Comparison of ENCODE assay signal across 1 cellular context in the genomic region with DNA sequence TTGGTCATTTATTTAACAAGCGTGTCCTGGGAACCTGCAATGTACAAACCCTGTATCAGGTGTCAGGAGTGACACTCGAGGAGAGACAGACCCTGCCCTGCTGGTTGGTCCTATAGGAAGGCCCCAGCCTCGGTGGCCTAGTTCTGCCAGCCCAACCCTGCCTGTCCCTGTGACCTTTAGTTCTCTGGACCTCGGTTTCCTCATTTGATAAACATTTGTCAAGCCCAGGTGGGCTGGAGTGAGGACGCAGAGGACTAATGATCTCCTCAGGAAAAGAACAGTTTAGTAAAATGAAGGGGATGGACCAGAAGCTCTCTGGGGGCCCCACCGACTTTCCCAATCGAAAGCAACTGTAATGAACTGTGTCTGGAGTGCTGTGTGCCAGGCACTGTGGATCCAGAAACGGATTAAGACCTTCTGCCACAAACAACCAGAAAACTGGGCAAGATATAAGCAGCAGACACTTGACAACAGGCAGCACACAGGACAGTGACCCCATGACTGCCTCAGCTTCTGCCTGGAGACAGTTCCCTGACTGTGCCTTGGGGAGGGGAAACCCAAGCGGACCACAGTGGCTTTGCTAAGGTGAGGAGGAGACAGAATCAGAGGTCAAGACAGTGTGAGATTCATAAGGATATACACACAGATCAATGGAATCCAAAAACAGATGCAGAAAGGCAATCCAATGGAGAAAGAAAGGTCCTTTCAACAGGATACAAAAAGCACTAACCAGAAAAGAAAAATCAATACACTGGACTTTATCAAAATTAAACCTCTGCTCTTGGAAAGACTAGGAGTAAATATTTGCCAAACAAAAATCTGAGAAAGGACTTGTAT.
TF ChIP-seq lines count a peak whose summit lies in the region.

No MANE protein-coding gene starts in this region.

TF ChIP-seq in HepG2, 621 proteins besides CTCF, POLR2A, EP300 and RAD21 (continued from another document and continues in another):
- TF ChIP-seq, protein P1, sequence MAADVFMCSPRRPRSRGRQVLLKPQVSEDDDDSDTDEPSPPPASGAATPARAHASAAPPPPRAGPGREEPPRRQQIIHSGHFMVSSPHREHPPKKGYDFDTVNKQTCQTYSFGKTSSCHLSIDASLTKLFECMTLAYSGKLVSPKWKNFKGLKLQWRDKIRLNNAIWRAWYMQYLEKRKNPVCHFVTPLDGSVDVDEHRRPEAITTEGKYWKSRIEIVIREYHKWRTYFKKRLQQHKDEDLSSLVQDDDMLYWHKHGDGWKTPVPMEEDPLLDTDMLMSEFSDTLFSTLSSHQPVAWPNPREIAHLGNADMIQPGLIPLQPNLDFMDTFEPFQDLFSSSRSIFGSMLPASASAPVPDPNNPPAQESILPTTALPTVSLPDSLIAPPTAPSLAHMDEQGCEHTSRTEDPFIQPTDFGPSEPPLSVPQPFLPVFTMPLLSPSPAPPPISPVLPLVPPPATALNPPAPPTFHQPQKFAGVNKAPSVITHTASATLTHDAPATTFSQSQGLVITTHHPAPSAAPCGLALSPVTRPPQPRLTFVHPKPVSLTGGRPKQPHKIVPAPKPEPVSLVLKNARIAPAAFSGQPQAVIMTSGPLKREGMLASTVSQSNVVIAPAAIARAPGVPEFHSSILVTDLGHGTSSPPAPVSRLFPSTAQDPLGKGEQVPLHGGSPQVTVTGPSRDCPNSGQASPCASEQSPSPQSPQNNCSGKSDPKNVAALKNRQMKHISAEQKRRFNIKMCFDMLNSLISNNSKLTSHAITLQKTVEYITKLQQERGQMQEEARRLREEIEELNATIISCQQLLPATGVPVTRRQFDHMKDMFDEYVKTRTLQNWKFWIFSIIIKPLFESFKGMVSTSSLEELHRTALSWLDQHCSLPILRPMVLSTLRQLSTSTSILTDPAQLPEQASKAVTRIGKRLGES (CRISPR knock-in tag; IDR thresholded peaks at IDR 0.05; ENCODE audit: borderline replicate concordance), result peak; percentile 23; the same call in 1 of the 2 replicates
- TF ChIP-seq ZNF501 (CRISPR knock-in tag; IDR thresholded peaks at IDR 0.05) (peak; percentile 47; the same call in 1 of the 2 replicates), ZNF564 (CRISPR knock-in tag; IDR thresholded peaks at IDR 0.05) (peak; percentile 62; the same call in 1 of the 2 replicates), ZNF24 (IDR thresholded peaks at IDR 0.05) (no peak), NCOA2 (CRISPR knock-in tag; IDR thresholded peaks at IDR 0.05) (peak; percentile 60; the same call in 1 of the 2 replicates), LCORL (IDR thresholded peaks at IDR 0.05) (no peak), LCORL (CRISPR knock-in tag; IDR thresholded peaks at IDR 0.05) (peak; percentile 65), FOXP1 (IDR thresholded peaks at IDR 0.05) (no peak), FOXP1 (CRISPR knock-in tag; IDR thresholded peaks at IDR 0.05) (peak; percentile 9; the same call in 1 of the 2 replicates), TBX3 (IDR thresholded peaks at IDR 0.05; ENCODE audit: borderline replicate concordance) (peak; percentile 39; the same call in 1 of the 2 replicates), TCF12 (IDR thresholded peaks at IDR 0.05) (no peak), TCF12 (CRISPR knock-in tag; IDR thresholded peaks at IDR 0.05) (0 out of 2 replicates have a peak, but pooled peaks have one; percentile 35), PHF20 (CRISPR knock-in tag; IDR thresholded peaks at IDR 0.05) (peak; percentile 7; the same call in 1 of the 2 replicates), FOXC1 (CRISPR knock-in tag; IDR thresholded peaks at IDR 0.05; ENCODE audit: borderline replicate concordance) (peak; percentile 73; the same call in 1 of the 2 replicates), SIN3A (IDR thresholded peaks at IDR 0.05; ENCODE audit: borderline replicate concordance, low read depth, low read length) (peak; percentile 19; the same call in 1 of the 2 replicates), ARNTL (CRISPR knock-in tag; IDR thresholded peaks at IDR 0.05) (peak; percentile 65; the same call in 1 of the 2 replicates), KLF16 (CRISPR knock-in tag; IDR thresholded peaks at IDR 0.05) (0 out of 4 replicates have a peak, but pooled peaks of 1 of the 2 experiments have one; percentile 7)
- TF ChIP-seq, protein P2, sequence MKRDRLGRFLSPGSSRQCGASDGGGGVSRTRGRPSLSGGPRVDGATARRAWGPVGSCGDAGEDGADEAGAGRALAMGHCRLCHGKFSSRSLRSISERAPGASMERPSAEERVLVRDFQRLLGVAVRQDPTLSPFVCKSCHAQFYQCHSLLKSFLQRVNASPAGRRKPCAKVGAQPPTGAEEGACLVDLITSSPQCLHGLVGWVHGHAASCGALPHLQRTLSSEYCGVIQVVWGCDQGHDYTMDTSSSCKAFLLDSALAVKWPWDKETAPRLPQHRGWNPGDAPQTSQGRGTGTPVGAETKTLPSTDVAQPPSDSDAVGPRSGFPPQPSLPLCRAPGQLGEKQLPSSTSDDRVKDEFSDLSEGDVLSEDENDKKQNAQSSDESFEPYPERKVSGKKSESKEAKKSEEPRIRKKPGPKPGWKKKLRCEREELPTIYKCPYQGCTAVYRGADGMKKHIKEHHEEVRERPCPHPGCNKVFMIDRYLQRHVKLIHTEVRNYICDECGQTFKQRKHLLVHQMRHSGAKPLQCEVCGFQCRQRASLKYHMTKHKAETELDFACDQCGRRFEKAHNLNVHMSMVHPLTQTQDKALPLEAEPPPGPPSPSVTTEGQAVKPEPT (CRISPR knock-in tag; IDR thresholded peaks at IDR 0.05; ENCODE audit: low read depth), result 0 out of 2 replicates have a peak, but pooled peaks have one; percentile 59
- TF ChIP-seq, protein P3, sequence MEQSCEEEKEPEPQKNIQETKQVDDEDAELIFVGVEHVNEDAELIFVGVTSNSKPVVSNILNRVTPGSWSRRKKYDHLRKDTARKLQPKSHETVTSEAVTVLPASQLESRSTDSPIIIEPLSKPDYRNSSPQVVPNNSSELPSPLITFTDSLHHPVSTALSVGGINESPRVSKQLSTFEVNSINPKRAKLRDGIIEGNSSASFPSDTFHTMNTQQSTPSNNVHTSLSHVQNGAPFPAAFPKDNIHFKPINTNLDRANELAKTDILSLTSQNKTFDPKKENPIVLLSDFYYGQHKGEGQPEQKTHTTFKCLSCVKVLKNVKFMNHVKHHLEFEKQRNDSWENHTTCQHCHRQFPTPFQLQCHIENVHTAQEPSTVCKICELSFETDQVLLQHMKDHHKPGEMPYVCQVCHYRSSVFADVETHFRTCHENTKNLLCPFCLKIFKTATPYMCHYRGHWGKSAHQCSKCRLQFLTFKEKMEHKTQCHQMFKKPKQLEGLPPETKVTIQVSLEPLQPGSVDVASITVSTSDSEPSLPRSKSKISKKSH (CRISPR knock-in tag; IDR thresholded peaks at IDR 0.05; ENCODE audit: borderline replicate concordance), result no peak
- TF ChIP-seq, protein P4, sequence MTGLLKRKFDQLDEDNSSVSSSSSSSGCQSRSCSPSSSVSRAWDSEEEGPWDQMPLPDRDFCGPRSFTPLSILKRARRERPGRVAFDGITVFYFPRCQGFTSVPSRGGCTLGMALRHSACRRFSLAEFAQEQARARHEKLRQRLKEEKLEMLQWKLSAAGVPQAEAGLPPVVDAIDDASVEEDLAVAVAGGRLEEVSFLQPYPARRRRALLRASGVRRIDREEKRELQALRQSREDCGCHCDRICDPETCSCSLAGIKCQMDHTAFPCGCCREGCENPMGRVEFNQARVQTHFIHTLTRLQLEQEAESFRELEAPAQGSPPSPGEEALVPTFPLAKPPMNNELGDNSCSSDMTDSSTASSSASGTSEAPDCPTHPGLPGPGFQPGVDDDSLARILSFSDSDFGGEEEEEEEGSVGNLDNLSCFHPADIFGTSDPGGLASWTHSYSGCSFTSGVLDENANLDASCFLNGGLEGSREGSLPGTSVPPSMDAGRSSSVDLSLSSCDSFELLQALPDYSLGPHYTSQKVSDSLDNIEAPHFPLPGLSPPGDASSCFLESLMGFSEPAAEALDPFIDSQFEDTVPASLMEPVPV (CRISPR knock-in tag; IDR thresholded peaks at IDR 0.05), result no peak
- TF ChIP-seq, protein P5, sequence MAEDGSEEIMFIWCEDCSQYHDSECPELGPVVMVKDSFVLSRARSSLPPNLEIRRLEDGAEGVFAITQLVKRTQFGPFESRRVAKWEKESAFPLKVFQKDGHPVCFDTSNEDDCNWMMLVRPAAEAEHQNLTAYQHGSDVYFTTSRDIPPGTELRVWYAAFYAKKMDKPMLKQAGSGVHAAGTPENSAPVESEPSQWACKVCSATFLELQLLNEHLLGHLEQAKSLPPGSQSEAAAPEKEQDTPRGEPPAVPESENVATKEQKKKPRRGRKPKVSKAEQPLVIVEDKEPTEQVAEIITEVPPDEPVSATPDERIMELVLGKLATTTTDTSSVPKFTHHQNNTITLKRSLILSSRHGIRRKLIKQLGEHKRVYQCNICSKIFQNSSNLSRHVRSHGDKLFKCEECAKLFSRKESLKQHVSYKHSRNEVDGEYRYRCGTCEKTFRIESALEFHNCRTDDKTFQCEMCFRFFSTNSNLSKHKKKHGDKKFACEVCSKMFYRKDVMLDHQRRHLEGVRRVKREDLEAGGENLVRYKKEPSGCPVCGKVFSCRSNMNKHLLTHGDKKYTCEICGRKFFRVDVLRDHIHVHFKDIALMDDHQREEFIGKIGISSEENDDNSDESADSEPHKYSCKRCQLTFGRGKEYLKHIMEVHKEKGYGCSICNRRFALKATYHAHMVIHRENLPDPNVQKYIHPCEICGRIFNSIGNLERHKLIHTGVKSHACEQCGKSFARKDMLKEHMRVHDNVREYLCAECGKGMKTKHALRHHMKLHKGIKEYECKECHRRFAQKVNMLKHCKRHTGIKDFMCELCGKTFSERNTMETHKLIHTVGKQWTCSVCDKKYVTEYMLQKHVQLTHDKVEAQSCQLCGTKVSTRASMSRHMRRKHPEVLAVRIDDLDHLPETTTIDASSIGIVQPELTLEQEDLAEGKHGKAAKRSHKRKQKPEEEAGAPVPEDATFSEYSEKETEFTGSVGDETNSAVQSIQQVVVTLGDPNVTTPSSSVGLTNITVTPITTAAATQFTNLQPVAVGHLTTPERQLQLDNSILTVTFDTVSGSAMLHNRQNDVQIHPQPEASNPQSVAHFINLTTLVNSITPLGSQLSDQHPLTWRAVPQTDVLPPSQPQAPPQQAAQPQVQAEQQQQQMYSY (CRISPR knock-in tag; IDR thresholded peaks at IDR 0.05), result no peak
- TF ChIP-seq, protein P6, sequence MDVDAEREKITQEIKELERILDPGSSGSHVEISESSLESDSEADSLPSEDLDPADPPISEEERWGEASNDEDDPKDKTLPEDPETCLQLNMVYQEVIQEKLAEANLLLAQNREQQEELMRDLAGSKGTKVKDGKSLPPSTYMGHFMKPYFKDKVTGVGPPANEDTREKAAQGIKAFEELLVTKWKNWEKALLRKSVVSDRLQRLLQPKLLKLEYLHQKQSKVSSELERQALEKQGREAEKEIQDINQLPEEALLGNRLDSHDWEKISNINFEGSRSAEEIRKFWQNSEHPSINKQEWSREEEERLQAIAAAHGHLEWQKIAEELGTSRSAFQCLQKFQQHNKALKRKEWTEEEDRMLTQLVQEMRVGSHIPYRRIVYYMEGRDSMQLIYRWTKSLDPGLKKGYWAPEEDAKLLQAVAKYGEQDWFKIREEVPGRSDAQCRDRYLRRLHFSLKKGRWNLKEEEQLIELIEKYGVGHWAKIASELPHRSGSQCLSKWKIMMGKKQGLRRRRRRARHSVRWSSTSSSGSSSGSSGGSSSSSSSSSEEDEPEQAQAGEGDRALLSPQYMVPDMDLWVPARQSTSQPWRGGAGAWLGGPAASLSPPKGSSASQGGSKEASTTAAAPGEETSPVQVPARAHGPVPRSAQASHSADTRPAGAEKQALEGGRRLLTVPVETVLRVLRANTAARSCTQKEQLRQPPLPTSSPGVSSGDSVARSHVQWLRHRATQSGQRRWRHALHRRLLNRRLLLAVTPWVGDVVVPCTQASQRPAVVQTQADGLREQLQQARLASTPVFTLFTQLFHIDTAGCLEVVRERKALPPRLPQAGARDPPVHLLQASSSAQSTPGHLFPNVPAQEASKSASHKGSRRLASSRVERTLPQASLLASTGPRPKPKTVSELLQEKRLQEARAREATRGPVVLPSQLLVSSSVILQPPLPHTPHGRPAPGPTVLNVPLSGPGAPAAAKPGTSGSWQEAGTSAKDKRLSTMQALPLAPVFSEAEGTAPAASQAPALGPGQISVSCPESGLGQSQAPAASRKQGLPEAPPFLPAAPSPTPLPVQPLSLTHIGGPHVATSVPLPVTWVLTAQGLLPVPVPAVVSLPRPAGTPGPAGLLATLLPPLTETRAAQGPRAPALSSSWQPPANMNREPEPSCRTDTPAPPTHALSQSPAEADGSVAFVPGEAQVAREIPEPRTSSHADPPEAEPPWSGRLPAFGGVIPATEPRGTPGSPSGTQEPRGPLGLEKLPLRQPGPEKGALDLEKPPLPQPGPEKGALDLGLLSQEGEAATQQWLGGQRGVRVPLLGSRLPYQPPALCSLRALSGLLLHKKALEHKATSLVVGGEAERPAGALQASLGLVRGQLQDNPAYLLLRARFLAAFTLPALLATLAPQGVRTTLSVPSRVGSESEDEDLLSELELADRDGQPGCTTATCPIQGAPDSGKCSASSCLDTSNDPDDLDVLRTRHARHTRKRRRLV (CRISPR knock-in tag; IDR thresholded peaks at IDR 0.05), result 0 out of 2 replicates have a peak, but pooled peaks have one; percentile 38
- TF ChIP-seq, protein P7, sequence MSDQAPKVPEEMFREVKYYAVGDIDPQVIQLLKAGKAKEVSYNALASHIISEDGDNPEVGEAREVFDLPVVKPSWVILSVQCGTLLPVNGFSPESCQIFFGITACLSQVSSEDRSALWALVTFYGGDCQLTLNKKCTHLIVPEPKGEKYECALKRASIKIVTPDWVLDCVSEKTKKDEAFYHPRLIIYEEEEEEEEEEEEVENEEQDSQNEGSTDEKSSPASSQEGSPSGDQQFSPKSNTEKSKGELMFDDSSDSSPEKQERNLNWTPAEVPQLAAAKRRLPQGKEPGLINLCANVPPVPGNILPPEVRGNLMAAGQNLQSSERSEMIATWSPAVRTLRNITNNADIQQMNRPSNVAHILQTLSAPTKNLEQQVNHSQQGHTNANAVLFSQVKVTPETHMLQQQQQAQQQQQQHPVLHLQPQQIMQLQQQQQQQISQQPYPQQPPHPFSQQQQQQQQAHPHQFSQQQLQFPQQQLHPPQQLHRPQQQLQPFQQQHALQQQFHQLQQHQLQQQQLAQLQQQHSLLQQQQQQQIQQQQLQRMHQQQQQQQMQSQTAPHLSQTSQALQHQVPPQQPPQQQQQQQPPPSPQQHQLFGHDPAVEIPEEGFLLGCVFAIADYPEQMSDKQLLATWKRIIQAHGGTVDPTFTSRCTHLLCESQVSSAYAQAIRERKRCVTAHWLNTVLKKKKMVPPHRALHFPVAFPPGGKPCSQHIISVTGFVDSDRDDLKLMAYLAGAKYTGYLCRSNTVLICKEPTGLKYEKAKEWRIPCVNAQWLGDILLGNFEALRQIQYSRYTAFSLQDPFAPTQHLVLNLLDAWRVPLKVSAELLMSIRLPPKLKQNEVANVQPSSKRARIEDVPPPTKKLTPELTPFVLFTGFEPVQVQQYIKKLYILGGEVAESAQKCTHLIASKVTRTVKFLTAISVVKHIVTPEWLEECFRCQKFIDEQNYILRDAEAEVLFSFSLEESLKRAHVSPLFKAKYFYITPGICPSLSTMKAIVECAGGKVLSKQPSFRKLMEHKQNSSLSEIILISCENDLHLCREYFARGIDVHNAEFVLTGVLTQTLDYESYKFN (CRISPR knock-in tag; conservative IDR thresholded peaks at IDR 0.05), result peak; percentile 75
- TF ChIP-seq, protein P8, sequence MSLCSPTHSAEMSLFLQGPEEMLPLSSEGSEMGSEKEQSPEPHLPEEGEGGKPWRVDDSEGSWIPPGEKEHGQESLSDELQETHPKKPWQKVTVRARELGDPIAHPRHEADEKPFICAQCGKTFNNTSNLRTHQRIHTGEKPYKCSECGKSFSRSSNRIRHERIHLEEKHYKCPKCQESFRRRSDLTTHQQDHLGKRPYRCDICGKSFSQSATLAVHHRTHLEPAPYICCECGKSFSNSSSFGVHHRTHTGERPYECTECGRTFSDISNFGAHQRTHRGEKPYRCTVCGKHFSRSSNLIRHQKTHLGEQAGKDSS (CRISPR knock-in tag; IDR thresholded peaks at IDR 0.05; ENCODE audit: borderline replicate concordance, low read depth), result peak; percentile 54; the same call in 1 of the 2 replicates
